1 cellular context compared by ENCODE assay signal in the genomic region with DNA sequence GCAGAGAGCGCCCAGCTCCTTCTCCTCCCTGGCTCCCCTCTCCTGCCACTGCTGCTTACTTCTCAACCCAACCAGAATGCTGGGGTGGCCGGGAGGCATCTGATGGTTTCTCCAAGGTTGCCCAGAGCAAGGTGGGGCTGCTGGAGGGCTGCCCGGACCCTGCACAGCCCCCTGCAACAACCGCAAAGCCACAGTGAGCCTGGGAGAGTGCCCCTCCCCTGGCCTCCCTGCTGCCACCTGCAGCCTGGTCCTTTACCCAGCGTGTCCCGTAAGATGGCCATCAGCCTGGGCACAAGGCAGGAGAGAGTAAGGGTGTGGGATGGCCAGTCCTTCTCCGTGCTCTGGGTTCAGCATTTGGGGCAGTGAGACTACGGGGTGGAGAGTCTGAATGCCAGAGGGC.
TF ChIP-seq lines count a peak whose summit lies in the region.

No MANE protein-coding gene starts in this region.

TF ChIP-seq in WTC11, 78 proteins besides CTCF, POLR2A, EP300 and RAD21 (continued from another document):
- TF ChIP-seq, protein P1, sequence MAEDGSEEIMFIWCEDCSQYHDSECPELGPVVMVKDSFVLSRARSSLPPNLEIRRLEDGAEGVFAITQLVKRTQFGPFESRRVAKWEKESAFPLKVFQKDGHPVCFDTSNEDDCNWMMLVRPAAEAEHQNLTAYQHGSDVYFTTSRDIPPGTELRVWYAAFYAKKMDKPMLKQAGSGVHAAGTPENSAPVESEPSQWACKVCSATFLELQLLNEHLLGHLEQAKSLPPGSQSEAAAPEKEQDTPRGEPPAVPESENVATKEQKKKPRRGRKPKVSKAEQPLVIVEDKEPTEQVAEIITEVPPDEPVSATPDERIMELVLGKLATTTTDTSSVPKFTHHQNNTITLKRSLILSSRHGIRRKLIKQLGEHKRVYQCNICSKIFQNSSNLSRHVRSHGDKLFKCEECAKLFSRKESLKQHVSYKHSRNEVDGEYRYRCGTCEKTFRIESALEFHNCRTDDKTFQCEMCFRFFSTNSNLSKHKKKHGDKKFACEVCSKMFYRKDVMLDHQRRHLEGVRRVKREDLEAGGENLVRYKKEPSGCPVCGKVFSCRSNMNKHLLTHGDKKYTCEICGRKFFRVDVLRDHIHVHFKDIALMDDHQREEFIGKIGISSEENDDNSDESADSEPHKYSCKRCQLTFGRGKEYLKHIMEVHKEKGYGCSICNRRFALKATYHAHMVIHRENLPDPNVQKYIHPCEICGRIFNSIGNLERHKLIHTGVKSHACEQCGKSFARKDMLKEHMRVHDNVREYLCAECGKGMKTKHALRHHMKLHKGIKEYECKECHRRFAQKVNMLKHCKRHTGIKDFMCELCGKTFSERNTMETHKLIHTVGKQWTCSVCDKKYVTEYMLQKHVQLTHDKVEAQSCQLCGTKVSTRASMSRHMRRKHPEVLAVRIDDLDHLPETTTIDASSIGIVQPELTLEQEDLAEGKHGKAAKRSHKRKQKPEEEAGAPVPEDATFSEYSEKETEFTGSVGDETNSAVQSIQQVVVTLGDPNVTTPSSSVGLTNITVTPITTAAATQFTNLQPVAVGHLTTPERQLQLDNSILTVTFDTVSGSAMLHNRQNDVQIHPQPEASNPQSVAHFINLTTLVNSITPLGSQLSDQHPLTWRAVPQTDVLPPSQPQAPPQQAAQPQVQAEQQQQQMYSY (CRISPR knock-in tag; IDR thresholded peaks at IDR 0.05) = no peak
- TF ChIP-seq, protein P2, sequence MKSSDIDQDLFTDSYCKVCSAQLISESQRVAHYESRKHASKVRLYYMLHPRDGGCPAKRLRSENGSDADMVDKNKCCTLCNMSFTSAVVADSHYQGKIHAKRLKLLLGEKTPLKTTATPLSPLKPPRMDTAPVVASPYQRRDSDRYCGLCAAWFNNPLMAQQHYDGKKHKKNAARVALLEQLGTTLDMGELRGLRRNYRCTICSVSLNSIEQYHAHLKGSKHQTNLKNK (CRISPR knock-in tag; IDR thresholded peaks at IDR 0.05) = no peak
- TF ChIP-seq GABPB1 (CRISPR knock-in tag; IDR thresholded peaks at IDR 0.05) (no peak), NFYB (CRISPR knock-in tag; conservative IDR thresholded peaks at IDR 0.05; ENCODE audit: low read depth) (no peak), TCF7 (CRISPR knock-in tag; IDR thresholded peaks at IDR 0.05; ENCODE audit: low read depth) (no peak), ETV6 (CRISPR knock-in tag; IDR thresholded peaks at IDR 0.05) (no peak)
- TF ChIP-seq, protein P3, sequence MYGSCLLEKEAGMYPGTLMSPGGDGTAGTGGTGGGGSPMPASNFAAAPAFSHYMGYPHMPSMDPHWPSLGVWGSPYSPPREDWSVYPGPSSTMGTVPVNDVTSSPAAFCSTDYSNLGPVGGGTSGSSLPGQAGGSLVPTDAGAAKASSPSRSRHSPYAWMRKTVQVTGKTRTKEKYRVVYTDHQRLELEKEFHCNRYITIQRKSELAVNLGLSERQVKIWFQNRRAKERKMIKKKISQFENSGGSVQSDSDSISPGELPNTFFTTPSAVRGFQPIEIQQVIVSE (CRISPR knock-in tag; IDR thresholded peaks at IDR 0.05; ENCODE audit: borderline replicate concordance) = no peak
- TF ChIP-seq, protein P4, sequence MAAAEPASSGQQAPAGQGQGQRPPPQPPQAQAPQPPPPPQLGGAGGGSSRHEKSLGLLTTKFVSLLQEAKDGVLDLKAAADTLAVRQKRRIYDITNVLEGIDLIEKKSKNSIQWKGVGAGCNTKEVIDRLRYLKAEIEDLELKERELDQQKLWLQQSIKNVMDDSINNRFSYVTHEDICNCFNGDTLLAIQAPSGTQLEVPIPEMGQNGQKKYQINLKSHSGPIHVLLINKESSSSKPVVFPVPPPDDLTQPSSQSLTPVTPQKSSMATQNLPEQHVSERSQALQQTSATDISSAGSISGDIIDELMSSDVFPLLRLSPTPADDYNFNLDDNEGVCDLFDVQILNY (CRISPR knock-in tag; IDR thresholded peaks at IDR 0.05) = no peak
